In the genomic region with DNA sequence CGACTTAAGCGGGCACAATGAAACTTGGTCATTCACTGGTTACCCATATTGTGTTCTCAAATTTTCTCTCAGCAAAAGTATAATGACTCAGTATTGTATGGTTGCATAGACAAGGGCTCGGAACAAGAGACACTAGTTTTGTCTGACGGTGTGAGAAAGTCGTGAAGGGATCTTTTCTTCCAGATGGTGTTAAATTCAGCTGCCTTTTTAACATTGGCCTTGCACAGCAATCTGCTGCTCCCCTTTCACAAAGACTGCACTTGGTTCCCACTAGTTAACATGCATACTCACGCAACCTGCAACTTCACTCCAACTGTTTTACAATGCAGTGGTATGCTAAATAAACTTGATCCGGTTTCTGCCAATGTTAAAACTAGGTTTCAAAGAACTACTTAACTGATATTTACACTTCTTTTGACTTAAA, we compare ENCODE assay signal across 18 cellular contexts.
DNase-seq lines count a peak whose midpoint lies in the region; ATAC-seq and TF ChIP-seq lines count a peak whose summit lies in the region.
"Had no signal": no experiment of that assay in that cellular context is flagged by ENCODE, and none has a peak within 500 bp of the region (broad histone marks: within the 10 kb centered on the region; RNA-seq: fewer than 3 reads in every experiment).

No MANE protein-coding gene starts in this region.

- no peaks in the 10 kb centered on the region for H3K9me3 ChIP-seq in HEK293 (ENCODE audit: control insufficient read depth, insufficient read depth, low read depth, low read length)
- H3K9me3 ChIP-seq: BE2C, pancreas, thyroid gland had no signal

- H3K4me3 ChIP-seq in HEK293 (ENCODE audit: low read depth, low read length) = no peak overlapping the region
- H3K4me3 ChIP-seq: pancreas, skin epidermis, thyroid gland had no signal

- POLR2A ChIA-PET in HEK293 (lab: Yijun Ruan, JAX) = no interaction called here

- CTCF ChIA-PET in HEK293 (lab: Yijun Ruan, JAX) = no interaction called here

- TF ChIP-seq CTCF in HEK293 (tag by site-specific recombination; IDR thresholded peaks at IDR 0.05) (no peak), glutamatergic neuron (IDR thresholded peaks at IDR 0.05; ENCODE audit: partially characterized antibody, unreplicated experiment) (no peak)

- H3K27me3 Mint-ChIP-seq in glutamatergic neuron (ENCODE audit: unreplicated experiment) = peaks cover 17% of the 10 kb centered on the region

- peak overlapping the region; percentile 82 for H3K4me3 Mint-ChIP-seq in glutamatergic neuron (ENCODE audit: unreplicated experiment)
- H3K4me3 Mint-ChIP-seq: activated naive CD8-positive, alpha-beta T cell treated with anti-CD3 and anti-CD28 coated beads, Interleukin-2, amount 50 U/mL, for 24 hours; T-helper 17 cell had no signal

- H3K4me1 ChIP-seq in HEK293 (ENCODE audit: control insufficient read depth, insufficient read depth, low read length) = peaks cover 30% of the 10 kb centered on the region
- H3K4me1 ChIP-seq: BE2C, pancreas had no signal

- ATAC-seq in sciatic nerve = peak; percentile 59
- ATAC-seq: activated naive CD8-positive, alpha-beta T cell treated with anti-CD3 and anti-CD28 coated beads, Interleukin-2, amount 50 U/mL, for 24 hours; left ventricle myocardium superior; pancreas; T-helper 17 cell had no signal

- peak overlapping the region; percentile 36 for H3K27ac Mint-ChIP-seq in glutamatergic neuron (ENCODE audit: unreplicated experiment)
- H3K27ac Mint-ChIP-seq: activated naive CD8-positive, alpha-beta T cell treated with anti-CD3 and anti-CD28 coated beads, Interleukin-2, amount 50 U/mL, for 24 hours; T-helper 17 cell had no signal

- peak overlapping the region; percentile 34; the same call in 1 of the 2 replicates for H3K27ac ChIP-seq in HEK293 (ENCODE audit: extremely low read depth, low read depth, low read length)
- H3K27ac ChIP-seq: pancreas, skin epidermis, thyroid gland had no signal

- H3K4me1 Mint-ChIP-seq in glutamatergic neuron (ENCODE audit: low read depth, unreplicated experiment) = peaks cover 44% of the 10 kb centered on the region

- H3K36me3 ChIP-seq in HEK293 (ENCODE audit: control insufficient read depth in 2 of 2, insufficient read depth in 1 of 2, low read length in 2 of 2) = no peaks in the 10 kb centered on the region
- H3K36me3 ChIP-seq: BE2C, pancreas, thyroid gland had no signal

- peaks cover 35% of the 10 kb centered on the region for H3K9me3 Mint-ChIP-seq in glutamatergic neuron (ENCODE audit: unreplicated experiment)

- peak; percentile 18 for DNase-seq in RPMI7951 (ENCODE audit: low read depth)
- no peak for DNase-seq in glutamatergic neuron
- no peak for DNase-seq in sciatic nerve (ENCODE audit: low spot score)
- DNase-seq in AG08395 (ENCODE audit: low spot score) = no peak
- DNase-seq in activated CD4-positive, alpha-beta T cell treated with anti-CD3 and anti-CD28 coated beads for 48 hours = no peak
- DNase-seq in NCI-H2171 (lab: John Stamatoyannopoulos, UW) = no peak
- DNase-seq: activated CD8-positive, alpha-beta memory T cell treated with anti-CD3 and anti-CD28 coated beads for 24 hours; activated naive CD8-positive, alpha-beta T cell treated with anti-CD3 and anti-CD28 coated beads, Interleukin-2, amount 50 U/mL, for 24 hours; BE2C; KBM-7; left ventricle myocardium superior; pancreas; SHP77 treated with DMSO at 0.1 percent for 48 hours; stimulated activated CD4-positive, alpha-beta T cell treated with anti-CD3 and anti-CD28 coated beads, Interleukin-4, amount 100 ng/mL, for 1 hour; T-helper 17 cell; thyroid gland had no signal

- intact Hi-C loops in sciatic nerve (cut with DNase I) = no loop called here

- no peaks in the 10 kb centered on the region for H3K36me3 Mint-ChIP-seq in glutamatergic neuron (ENCODE audit: unreplicated experiment)

TF ChIP-seq in HEK293, 187 proteins besides CTCF, POLR2A, EP300 and RAD21 (continues in another document):
- TF ChIP-seq ZNF585B (tag by site-specific recombination; IDR thresholded peaks at IDR 0.05) (no peak), ZBTB17 (tag by site-specific recombination; IDR thresholded peaks at IDR 0.05) (peak; percentile 34; the same call in 1 of the 2 replicates), ZBTB20 (tag by site-specific recombination; IDR thresholded peaks at IDR 0.05) (no peak), ZNF202 (tag by site-specific recombination; IDR thresholded peaks at IDR 0.05; ENCODE audit: borderline replicate concordance) (no peak), ZSCAN30 (tag by site-specific recombination; IDR thresholded peaks at IDR 0.05) (peak; percentile 51; the same call in 1 of the 2 replicates), ZNF830 (tag by site-specific recombination; IDR thresholded peaks at IDR 0.05; ENCODE audit: low read depth) (no peak), ZNF558 (tag by site-specific recombination; IDR thresholded peaks at IDR 0.05) (no peak), ZNF664 (tag by site-specific recombination; IDR thresholded peaks at IDR 0.05) (no peak), SCRT2 (tag by site-specific recombination; IDR thresholded peaks at IDR 0.05) (no peak), ZNF629 (tag by site-specific recombination; IDR thresholded peaks at IDR 0.05) (no peak), FEZF1 (tag by site-specific recombination; IDR thresholded peaks at IDR 0.05) (peak; percentile 43; the same call in 1 of the 2 replicates), PRDM6 (tag by site-specific recombination; IDR thresholded peaks at IDR 0.05) (peak; percentile 81), ZNF114 (tag by site-specific recombination; IDR thresholded peaks at IDR 0.05) (no peak), TRIM28 (IDR thresholded peaks at IDR 0.05; ENCODE audit: borderline replicate concordance, low read length) (0 out of 2 replicates have a peak, but pooled peaks have one; percentile 14), ZBTB1 (tag by site-specific recombination; IDR thresholded peaks at IDR 0.05) (no peak)
- TF ChIP-seq, protein P1, sequence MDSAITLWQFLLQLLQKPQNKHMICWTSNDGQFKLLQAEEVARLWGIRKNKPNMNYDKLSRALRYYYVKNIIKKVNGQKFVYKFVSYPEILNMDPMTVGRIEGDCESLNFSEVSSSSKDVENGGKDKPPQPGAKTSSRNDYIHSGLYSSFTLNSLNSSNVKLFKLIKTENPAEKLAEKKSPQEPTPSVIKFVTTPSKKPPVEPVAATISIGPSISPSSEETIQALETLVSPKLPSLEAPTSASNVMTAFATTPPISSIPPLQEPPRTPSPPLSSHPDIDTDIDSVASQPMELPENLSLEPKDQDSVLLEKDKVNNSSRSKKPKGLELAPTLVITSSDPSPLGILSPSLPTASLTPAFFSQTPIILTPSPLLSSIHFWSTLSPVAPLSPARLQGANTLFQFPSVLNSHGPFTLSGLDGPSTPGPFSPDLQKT (IDR thresholded peaks at IDR 0.05; ENCODE audit: borderline replicate concordance, low read depth, low read length) = no peak
- TF ChIP-seq, protein P2, sequence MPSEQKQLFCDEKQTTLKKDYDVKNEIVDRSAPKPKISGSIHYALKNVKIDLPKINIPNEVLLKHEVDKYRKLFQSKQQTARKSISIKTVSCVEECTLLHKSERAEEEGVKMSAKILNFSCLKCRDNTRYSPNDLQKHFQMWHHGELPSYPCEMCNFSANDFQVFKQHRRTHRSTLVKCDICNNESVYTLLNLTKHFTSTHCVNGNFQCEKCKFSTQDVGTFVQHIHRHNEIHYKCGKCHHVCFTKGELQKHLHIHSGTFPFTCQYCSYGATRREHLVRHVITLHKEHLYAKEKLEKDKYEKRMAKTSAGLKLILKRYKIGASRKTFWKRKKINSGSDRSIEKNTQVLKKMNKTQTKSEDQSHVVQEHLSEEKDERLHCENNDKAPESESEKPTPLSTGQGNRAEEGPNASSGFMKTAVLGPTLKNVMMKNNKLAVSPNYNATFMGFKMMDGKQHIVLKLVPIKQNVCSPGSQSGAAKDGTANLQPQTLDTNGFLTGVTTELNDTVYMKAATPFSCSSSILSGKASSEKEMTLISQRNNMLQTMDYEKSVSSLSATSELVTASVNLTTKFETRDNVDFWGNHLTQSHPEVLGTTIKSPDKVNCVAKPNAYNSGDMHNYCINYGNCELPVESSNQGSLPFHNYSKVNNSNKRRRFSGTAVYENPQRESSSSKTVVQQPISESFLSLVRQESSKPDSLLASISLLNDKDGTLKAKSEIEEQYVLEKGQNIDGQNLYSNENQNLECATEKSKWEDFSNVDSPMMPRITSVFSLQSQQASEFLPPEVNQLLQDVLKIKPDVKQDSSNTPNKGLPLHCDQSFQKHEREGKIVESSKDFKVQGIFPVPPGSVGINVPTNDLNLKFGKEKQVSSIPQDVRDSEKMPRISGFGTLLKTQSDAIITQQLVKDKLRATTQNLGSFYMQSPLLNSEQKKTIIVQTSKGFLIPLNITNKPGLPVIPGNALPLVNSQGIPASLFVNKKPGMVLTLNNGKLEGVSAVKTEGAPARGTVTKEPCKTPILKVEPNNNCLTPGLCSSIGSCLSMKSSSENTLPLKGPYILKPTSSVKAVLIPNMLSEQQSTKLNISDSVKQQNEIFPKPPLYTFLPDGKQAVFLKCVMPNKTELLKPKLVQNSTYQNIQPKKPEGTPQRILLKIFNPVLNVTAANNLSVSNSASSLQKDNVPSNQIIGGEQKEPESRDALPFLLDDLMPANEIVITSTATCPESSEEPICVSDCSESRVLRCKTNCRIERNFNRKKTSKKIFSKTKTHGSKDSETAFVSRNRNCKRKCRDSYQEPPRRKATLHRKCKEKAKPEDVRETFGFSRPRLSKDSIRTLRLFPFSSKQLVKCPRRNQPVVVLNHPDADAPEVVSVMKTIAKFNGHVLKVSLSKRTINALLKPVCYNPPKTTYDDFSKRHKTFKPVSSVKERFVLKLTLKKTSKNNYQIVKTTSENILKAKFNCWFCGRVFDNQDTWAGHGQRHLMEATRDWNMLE (tag by site-specific recombination; conservative IDR thresholded peaks at IDR 0.05; ENCODE audit: low read depth) = no peak
